Comparison of ENCODE assay signal across 1 cellular context in the genomic region with DNA sequence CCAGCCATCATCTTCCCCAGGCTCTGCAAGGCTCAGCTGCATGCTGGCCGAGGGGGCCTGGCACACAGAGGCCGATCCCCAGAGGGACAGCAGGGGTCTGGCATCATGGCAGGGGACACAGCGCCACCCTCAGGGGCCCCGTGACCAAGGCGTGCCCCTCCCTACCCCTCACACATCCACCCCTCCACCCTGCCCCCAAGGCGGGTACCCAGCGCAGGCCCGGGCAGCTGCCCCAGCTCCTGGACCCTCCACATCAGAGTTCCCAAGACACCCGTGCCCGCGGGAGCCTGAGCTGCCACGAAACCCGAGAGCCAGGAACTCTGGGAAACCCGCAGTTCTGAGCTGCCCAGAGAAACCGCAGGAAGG.
TF ChIP-seq lines count a peak whose summit lies in the region.

No MANE protein-coding gene starts in this region.

TF ChIP-seq in H1, 55 proteins besides CTCF, POLR2A, EP300 and RAD21:
- TF ChIP-seq YY1 (IDR thresholded peaks at IDR 0.05; ENCODE audit: low read depth, low read length) = no peak
- no peak for TF ChIP-seq GABPA (IDR thresholded peaks at IDR 0.05; ENCODE audit: borderline replicate concordance, insufficient read depth, low read length)
- TF ChIP-seq POU5F1 (IDR thresholded peaks at IDR 0.05; ENCODE audit: low read depth, low read length) = no peak
- no peak for TF ChIP-seq HDAC6 (IDR thresholded peaks at IDR 0.05; ENCODE audit: low read depth, low read length)
